ENCODE assay signal across 1 cellular context in genomic region chr5:142571351-142571750, GRCh38.
TF ChIP-seq lines count a peak whose summit lies in the region.

No MANE protein-coding gene starts in this region.

TF ChIP-seq in WTC11, 78 proteins besides CTCF, POLR2A, EP300 and RAD21 (continued from another document):
- TF ChIP-seq ARID4B (CRISPR knock-in tag; IDR thresholded peaks at IDR 0.05; ENCODE audit: borderline replicate concordance) (no peak), ZNF138 (CRISPR knock-in tag; conservative IDR thresholded peaks at IDR 0.05) (no peak), ZNF263 (CRISPR knock-in tag; IDR thresholded peaks at IDR 0.05; ENCODE audit: low read depth) (no peak), E2F4 (CRISPR knock-in tag; IDR thresholded peaks at IDR 0.05; ENCODE audit: borderline replicate concordance, low read depth) (no peak), NFE2L1 (CRISPR knock-in tag; IDR thresholded peaks at IDR 0.05) (no peak), JUN (CRISPR knock-in tag; IDR thresholded peaks at IDR 0.05) (no peak), TEAD4 (CRISPR knock-in tag; IDR thresholded peaks at IDR 0.05) (no peak), USF2 (CRISPR knock-in tag; IDR thresholded peaks at IDR 0.05) (no peak), TP53 (CRISPR knock-in tag; IDR thresholded peaks at IDR 0.05) (no peak), KAT7 (CRISPR knock-in tag; IDR thresholded peaks at IDR 0.05; ENCODE audit: borderline replicate concordance) (no peak)
